9 cellular contexts compared by ENCODE assay signal in genomic region chr2:96251721-96252292, GRCh38. TPM values are rescaled to one million over a fixed set of nuclear protein-coding genes. Genes with fewer than 3 reads are reported as not detected.
DNase-seq lines count a peak whose midpoint lies in the region; ATAC-seq and TF ChIP-seq lines count a peak whose summit lies in the region.
"Had no signal": no experiment of that assay in that cellular context is flagged by ENCODE, and none has a peak within 500 bp of the region (broad histone marks: within the 10 kb centered on the region; RNA-seq: fewer than 3 reads in every experiment).

No MANE protein-coding gene starts in this region.

- peaks cover 37% of the 10 kb centered on the region for H3K4me1 Mint-ChIP-seq in nephron

- peak overlapping the region; percentile 39 to 78 (median 76) for H3K27ac Mint-ChIP-seq in nephron
- H3K27ac Mint-ChIP-seq: memory B cell had no signal

- ATAC-seq in esophagus mucosa, result peak; percentile 38
- ATAC-seq in GM18873 (IDR thresholded peaks at IDR 0.05; ENCODE audit: low FRiP score, unreplicated experiment), result no peak

- no peak overlapping the region for H3K4me3 Mint-ChIP-seq in nephron
- H3K4me3 Mint-ChIP-seq: memory B cell had no signal

- H3K36me3 Mint-ChIP-seq in nephron (ENCODE audit: low read depth), result peaks cover 40% of the 10 kb centered on the region

- no peak for TF ChIP-seq CTCF in nephron (IDR thresholded peaks at IDR 0.05; ENCODE audit: unreplicated experiment in 3 of 3)

- no peaks in the 10 kb centered on the region for H3K27me3 Mint-ChIP-seq in nephron (ENCODE audit: low read depth)
- H3K27me3 Mint-ChIP-seq: memory B cell had no signal

- no peaks in the 10 kb centered on the region for H3K9me3 Mint-ChIP-seq in nephron
- H3K9me3 Mint-ChIP-seq: memory B cell had no signal

- DNase-seq in GM04504 (ENCODE audit: low read depth) (peak; percentile 93), SW 1271 (lab: John Stamatoyannopoulos, UW) (peak; percentile 66 to 89), COLO668 (lab: John Stamatoyannopoulos, UW; ENCODE audit: unreplicated experiment) (no peak), NCI-H2107 treated with DMSO at 0.1 percent for 48 hours (lab: John Stamatoyannopoulos, UW; ENCODE audit: unreplicated experiment) (no peak)
- DNase-seq in activated T-cell treated with anti-CD3 and anti-CD28 coated beads, Interleukin-2, amount 50 U/mL, for 1 hour, result no peak

RNA-seq across cellular contexts. Expression of gene TMEM127, which starts 14.0 kb away (rescaled TPM):
- 34.3 TPM for total RNA-seq in esophagus mucosa

RNA-seq across cellular contexts. Expression of gene CIAO1, which starts 14.2 kb away (rescaled TPM):
- total RNA-seq in esophagus mucosa, result 43.2 TPM

RNA-seq across cellular contexts. Expression of gene STARD7, which starts 43.2 kb away (rescaled TPM):
- total RNA-seq in esophagus mucosa, result 66.1 TPM

RNA-seq across cellular contexts. Expression of gene SNRNP200, which starts 53.5 kb away (rescaled TPM):
- 66.6 TPM for total RNA-seq in esophagus mucosa

Comparison
In these comparisons a context has a peak if more than half of its experiments do, and no peak if none do; other contexts are left out.
1. DNase-seq: peak in GM04504 (single experiment) and SW 1271 (2 of 2); none in COLO668 (single experiment), activated T-cell treated with anti-CD3 and anti-CD28 coated beads, Interleukin-2, amount 50 U/mL, for 1 hour (single experiment) and NCI-H2107 treated with DMSO at 0.1 percent for 48 hours (single experiment).